Comparison of ENCODE assay signal across 23 cellular contexts in genomic region chr4:143455211-143455610, GRCh38.
"Had no signal": no experiment of that assay in that cellular context is flagged by ENCODE, and none has a peak within 500 bp of the region (broad histone marks: within the 10 kb centered on the region; RNA-seq: fewer than 3 reads in every experiment).

No MANE protein-coding gene starts in this region.

- H3K4me1 Mint-ChIP-seq: activated CD4-positive, alpha-beta memory T cell treated with anti-CD3 and anti-CD28 coated beads, Interleukin-2, amount 10 ng/mL, durations not matched to agents 7 days and 5 days; activated CD4-positive, alpha-beta T cell treated with anti-CD3 and anti-CD28 coated beads, Interleukin-2, amount 10 ng/mL, durations not matched to agents 24 days and 14 days; activated CD8-positive, alpha-beta memory T cell treated with anti-CD3 and anti-CD28 coated beads, Interleukin-2, amount 10 ng/mL, durations not matched to agents 7 days and 5 days; activated naive CD8-positive, alpha-beta T cell treated with anti-CD3 and anti-CD28 coated beads, Interleukin-2, amount 50 U/mL, for 24 hours had no signal

- H3K4me3 Mint-ChIP-seq: activated CD4-positive, alpha-beta memory T cell treated with anti-CD3 and anti-CD28 coated beads, Interleukin-2, amount 10 ng/mL, durations not matched to agents 7 days and 5 days; activated CD4-positive, alpha-beta T cell treated with anti-CD3 and anti-CD28 coated beads, Interleukin-2, amount 10 ng/mL, durations not matched to agents 24 days and 14 days; activated CD8-positive, alpha-beta memory T cell treated with anti-CD3 and anti-CD28 coated beads, Interleukin-2, amount 10 ng/mL, durations not matched to agents 7 days and 5 days; activated naive CD8-positive, alpha-beta T cell treated with anti-CD3 and anti-CD28 coated beads, Interleukin-2, amount 50 U/mL, for 24 hours; natural killer cell; T-helper 1 cell treated with Interleukin-12 subunit alpha and Interleukin-12 subunit beta and Interleukin-4 antibody, amounts not matched to agents 30 μg/mL and 1 μg/mL, for 36 hours had no signal

- H3K27ac Mint-ChIP-seq: activated CD4-positive, alpha-beta memory T cell treated with anti-CD3 and anti-CD28 coated beads, Interleukin-2, amount 10 ng/mL, durations not matched to agents 7 days and 5 days; activated CD4-positive, alpha-beta T cell treated with anti-CD3 and anti-CD28 coated beads, Interleukin-2, amount 10 ng/mL, durations not matched to agents 24 days and 14 days; activated CD8-positive, alpha-beta memory T cell treated with anti-CD3 and anti-CD28 coated beads, Interleukin-2, amount 10 ng/mL, durations not matched to agents 7 days and 5 days; activated naive CD8-positive, alpha-beta T cell treated with anti-CD3 and anti-CD28 coated beads, Interleukin-2, amount 50 U/mL, for 24 hours; natural killer cell; T-helper 1 cell treated with Interleukin-12 subunit alpha and Interleukin-12 subunit beta and Interleukin-4 antibody, amounts not matched to agents 30 μg/mL and 1 μg/mL, for 36 hours had no signal

- H3K27ac ChIP-seq: breast epithelium, SJSA1, upper lobe of left lung had no signal

- H3K27me3 ChIP-seq: breast epithelium, SJSA1, upper lobe of left lung had no signal

- H3K9me3 Mint-ChIP-seq: activated CD4-positive, alpha-beta memory T cell treated with anti-CD3 and anti-CD28 coated beads, Interleukin-2, amount 10 ng/mL, durations not matched to agents 7 days and 5 days; activated CD4-positive, alpha-beta T cell treated with anti-CD3 and anti-CD28 coated beads, Interleukin-2, amount 10 ng/mL, durations not matched to agents 24 days and 14 days; activated naive CD8-positive, alpha-beta T cell treated with anti-CD3 and anti-CD28 coated beads, Interleukin-2, amount 50 U/mL, for 24 hours; natural killer cell; T-helper 1 cell treated with Interleukin-12 subunit alpha and Interleukin-12 subunit beta and Interleukin-4 antibody, amounts not matched to agents 30 μg/mL and 1 μg/mL, for 36 hours had no signal

- H3K4me3 ChIP-seq: breast epithelium, SJSA1, upper lobe of left lung had no signal

- DNase-seq: activated CD4-positive, alpha-beta memory T cell treated with anti-CD3 and anti-CD28 coated beads, Interleukin-2, amount 10 ng/mL, durations not matched to agents 7 days and 5 days; activated CD4-positive, alpha-beta T cell treated with anti-CD3 and anti-CD28 coated beads, Interleukin-2, amount 10 ng/mL, durations not matched to agents 24 days and 14 days; activated CD8-positive, alpha-beta memory T cell treated with anti-CD3 and anti-CD28 coated beads, Interleukin-2, amount 10 ng/mL, durations not matched to agents 7 days and 5 days; activated gamma-delta T cell; activated naive CD4-positive, alpha-beta T cell treated with anti-CD3 and anti-CD28 coated beads, Interleukin-2, amount 50 U/mL, for 16 hours; activated naive CD8-positive, alpha-beta T cell treated with anti-CD3 and anti-CD28 coated beads, Interleukin-2, amount 50 U/mL, for 24 hours; activated T-cell treated with anti-CD3 and anti-CD28 coated beads for 4 hours; anterior cingulate cortex; cerebellar nuclear complex; effector CD4-positive, alpha-beta T cell; foreskin melanocyte; islet precursor cell; midbrain; natural killer cell; stimulated activated CD4-positive, alpha-beta T cell treated with anti-CD3 and anti-CD28 coated beads, Interleukin-4, amount 100 ng/mL, for 1 hour; stimulated activated naive CD4-positive, alpha-beta T cell treated with Interleukin-2 at 50 U/mL for 16 hours; T1000; upper lobe of left lung had no signal

- H3K9me3 ChIP-seq: breast epithelium, SJSA1, upper lobe of left lung had no signal

- H3K36me3 ChIP-seq: SJSA1 had no signal

- ATAC-seq: activated CD4-positive, CD25-positive, alpha-beta regulatory T cell treated with anti-CD3 and anti-CD28 coated beads, Interleukin-2, amount 50 U/mL, for 24 hours; activated CD8-positive, alpha-beta memory T cell treated with anti-CD3 and anti-CD28 coated beads, Interleukin-2, amount 10 ng/mL, durations not matched to agents 7 days and 5 days; activated naive CD8-positive, alpha-beta T cell treated with anti-CD3 and anti-CD28 coated beads, Interleukin-2, amount 50 U/mL, for 24 hours; left lobe of liver; natural killer cell had no signal

- H3K36me3 Mint-ChIP-seq: activated CD8-positive, alpha-beta memory T cell treated with anti-CD3 and anti-CD28 coated beads, Interleukin-2, amount 10 ng/mL, durations not matched to agents 7 days and 5 days; natural killer cell had no signal

- H3K4me1 ChIP-seq: breast epithelium, SJSA1, upper lobe of left lung had no signal
